Comparison of ENCODE assay signal across 8 cellular contexts in the genomic region with DNA sequence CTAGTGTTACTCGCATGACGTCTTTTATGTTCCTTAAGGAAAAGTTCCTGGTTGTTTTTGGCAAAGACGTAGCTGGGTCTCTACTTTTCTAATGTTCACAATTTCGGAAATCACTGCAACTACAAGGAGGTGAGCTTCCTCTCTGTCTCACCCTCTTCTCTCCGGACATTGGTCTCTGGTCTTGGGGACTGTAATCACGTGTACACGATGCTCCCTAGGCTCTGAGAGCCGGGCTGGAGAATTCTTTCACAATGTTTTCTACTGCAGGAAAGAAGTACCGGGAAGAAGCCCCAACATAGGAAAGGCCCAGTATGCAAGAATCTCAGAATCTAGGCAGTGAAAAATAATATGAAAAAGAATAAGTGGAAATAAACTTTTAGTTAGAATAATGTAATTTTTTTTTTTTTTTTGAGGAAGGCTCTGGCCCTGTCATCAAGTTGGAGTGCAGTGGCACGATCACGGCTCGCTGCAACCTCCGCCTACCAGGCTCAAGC. TPM values are rescaled to one million over a fixed set of nuclear protein-coding genes. Genes with fewer than 3 reads are reported as not detected.
DNase-seq lines count a peak whose midpoint lies in the region; ATAC-seq, FAIRE-seq and TF ChIP-seq lines count a peak whose summit lies in the region.

No MANE protein-coding gene starts in this region.

- no peak for TF ChIP-seq RAD21 in K562 (CRISPR knock-in tag; conservative IDR thresholded peaks at IDR 0.05 in 1 of 2, IDR thresholded peaks at IDR 0.05 in 1 of 2)

- TF ChIP-seq EP300 in K562 (IDR thresholded peaks at IDR 0.05; ENCODE audit: low read length): no peak

- peak overlapping the region; percentile 44 for H3K4me3 ChIP-seq in GM12864 (ENCODE audit: low read depth, low read length)
- peak overlapping the region; percentile 78 for H3K4me3 ChIP-seq in K562

- no peaks in the 10 kb centered on the region for H3K36me3 ChIP-seq in K562 (ENCODE audit: control insufficient read depth, insufficient read depth, low read length)

- no peaks in the 10 kb centered on the region for H3K79me2 ChIP-seq in K562 (ENCODE audit: control insufficient read depth, insufficient read depth, low read length)

- TF ChIP-seq POLR2A in K562 (conservative IDR thresholded peaks at IDR 0.05): no peak

- peaks cover 31 to 50% (median 47%) of the 10 kb centered on the region in 3 donors for H3K4me1 Mint-ChIP-seq in naive B cell

- no peaks in the 10 kb centered on the region for H3K9me3 ChIP-seq in K562 (replicated peaks; ENCODE audit: control insufficient read depth, insufficient read depth, low read depth, low read length)

- peak overlapping the region; percentile 71 for H3K4me2 ChIP-seq in K562 (ENCODE audit: insufficient read depth, low read length)

- H4K20me1 ChIP-seq in K562 (replicated peaks; ENCODE audit: control insufficient read depth, insufficient read depth, low read length): no peaks in the 10 kb centered on the region

- H3K9me1 ChIP-seq in K562 (ENCODE audit: control insufficient read depth, insufficient read depth, low read length): no peaks in the 10 kb centered on the region

- H3K27ac Mint-ChIP-seq in naive B cell: peak overlapping the region; percentile 69 to 100 (median 99)

- 19% methylated on average over 13 of the region's 13 CpGs for WGBS in K562 (ENCODE audit: insufficient coverage, low coverage, missing lambda C conversion rate)

- ATAC-seq in K562: no peak
- ATAC-seq in naive B cell (ENCODE audit: low read depth in 2 of 2): no peak
- no peak for ATAC-seq in omental fat pad (ENCODE audit: low FRiP score)
- ATAC-seq in HG03520 (IDR thresholded peaks at IDR 0.05; ENCODE audit: unreplicated experiment): no peak

- peak overlapping the region; percentile 50 to 84 for H3K9ac ChIP-seq in K562 (ENCODE audit: insufficient read depth in 1 of 2, low read depth in 2 of 2, low read length in 2 of 2)

- TF ChIP-seq CTCF in GM12864 (IDR thresholded peaks at IDR 0.05; ENCODE audit: low read depth, low read length, missing control alignments) (no peak), K562 (IDR thresholded peaks at IDR 0.05 in 2 of 3, conservative IDR thresholded peaks at IDR 0.05 in 1 of 3; ENCODE audit: insufficient read depth in 2 of 3, low read depth in 1 of 3, low read length in 3 of 3) (no peak), omental fat pad (IDR thresholded peaks at IDR 0.05) (no peak)

- H3K9me3 Mint-ChIP-seq in naive B cell: peaks cover 0 to 15% (median 4%) of the 10 kb centered on the region in 7 donors

- peaks cover 0 to 7% of the 10 kb centered on the region in 2 donors for H3K36me3 Mint-ChIP-seq in naive B cell

- H2AFZ ChIP-seq in K562 (ENCODE audit: low read depth, low read length): peak overlapping the region; percentile 86

- no peak for FAIRE-seq in K562 (lab: Jason Lieb, UNC)

- no peak for DNase-seq in GM12864 (ENCODE audit: low read depth)
- peak; percentile 13 to 67 for DNase-seq in NCI-H446 (lab: John Stamatoyannopoulos, UW)
- DNase-seq in K562 (ENCODE audit: extremely low read depth in 1 of 4, low spot score in 3 of 4): peak in 1 of 4 experiments; percentile 63
- no peak for DNase-seq in naive B cell
- no peak for DNase-seq in omental fat pad (ENCODE audit: low spot score)
- no peak for DNase-seq in DMS153 treated with DMSO at 0.1 percent for 48 hours (lab: John Stamatoyannopoulos, UW; ENCODE audit: unreplicated experiment)
- no peak for DNase-seq in NK-92 (lab: John Stamatoyannopoulos, UW; ENCODE audit: unreplicated experiment)

- H3K4me3 Mint-ChIP-seq in naive B cell: peak overlapping the region; percentile 86 to 100 (median 98)

- H3K27ac ChIP-seq in K562 (ENCODE audit: extremely low read depth, low read depth, low read length): peak overlapping the region; percentile 25; the same call in 2 of the 3 replicates

- CTCF ChIA-PET in K562 (lab: Yijun Ruan, JAX; ENCODE audit: low intra/inter-chr PET ratio): no interaction called here

- H3K4me1 ChIP-seq in K562 (replicated peaks in 1 of 2; ENCODE audit: control insufficient read depth in 2 of 2, insufficient read depth in 2 of 2, low read length in 2 of 2): peaks cover 5 to 8% of the 10 kb centered on the region in 2 experiments; a peak in 3 of 5 replicates

- peaks cover 0 to 11% (median 5%) of the 10 kb centered on the region in 3 donors for H3K27me3 Mint-ChIP-seq in naive B cell

- in situ Hi-C loops in K562 (cut with MboI): loop anchor here (25.0 kb wide), 2 partner anchors 277 to 698 kb away; no protein-coding TSS in a partner anchor

- H3K27me3 ChIP-seq in K562 (ENCODE audit: control insufficient read depth in 2 of 2, insufficient read depth in 2 of 2, low read length in 2 of 2): no peaks in the 10 kb centered on the region

- no TSS peak for BruUV-seq in K562 (replicated peaks; lab: Mats Ljungman, UMichigan)

- POLR2A ChIA-PET in K562 (lab: Yijun Ruan, JAX): interaction anchor here (0.5 to 7.7 kb wide), 8 partner anchors 9 to 192 kb away, joined by 3 to 183 read pairs (median 7); a partner anchor contains a TSS

- intact Hi-C loops in K562 (cut with micrococcal nuclease): no loop called here

TF ChIP-seq in K562, 482 proteins besides CTCF, POLR2A, EP300 and RAD21 (continues in another document):
- TF ChIP-seq, protein P1, sequence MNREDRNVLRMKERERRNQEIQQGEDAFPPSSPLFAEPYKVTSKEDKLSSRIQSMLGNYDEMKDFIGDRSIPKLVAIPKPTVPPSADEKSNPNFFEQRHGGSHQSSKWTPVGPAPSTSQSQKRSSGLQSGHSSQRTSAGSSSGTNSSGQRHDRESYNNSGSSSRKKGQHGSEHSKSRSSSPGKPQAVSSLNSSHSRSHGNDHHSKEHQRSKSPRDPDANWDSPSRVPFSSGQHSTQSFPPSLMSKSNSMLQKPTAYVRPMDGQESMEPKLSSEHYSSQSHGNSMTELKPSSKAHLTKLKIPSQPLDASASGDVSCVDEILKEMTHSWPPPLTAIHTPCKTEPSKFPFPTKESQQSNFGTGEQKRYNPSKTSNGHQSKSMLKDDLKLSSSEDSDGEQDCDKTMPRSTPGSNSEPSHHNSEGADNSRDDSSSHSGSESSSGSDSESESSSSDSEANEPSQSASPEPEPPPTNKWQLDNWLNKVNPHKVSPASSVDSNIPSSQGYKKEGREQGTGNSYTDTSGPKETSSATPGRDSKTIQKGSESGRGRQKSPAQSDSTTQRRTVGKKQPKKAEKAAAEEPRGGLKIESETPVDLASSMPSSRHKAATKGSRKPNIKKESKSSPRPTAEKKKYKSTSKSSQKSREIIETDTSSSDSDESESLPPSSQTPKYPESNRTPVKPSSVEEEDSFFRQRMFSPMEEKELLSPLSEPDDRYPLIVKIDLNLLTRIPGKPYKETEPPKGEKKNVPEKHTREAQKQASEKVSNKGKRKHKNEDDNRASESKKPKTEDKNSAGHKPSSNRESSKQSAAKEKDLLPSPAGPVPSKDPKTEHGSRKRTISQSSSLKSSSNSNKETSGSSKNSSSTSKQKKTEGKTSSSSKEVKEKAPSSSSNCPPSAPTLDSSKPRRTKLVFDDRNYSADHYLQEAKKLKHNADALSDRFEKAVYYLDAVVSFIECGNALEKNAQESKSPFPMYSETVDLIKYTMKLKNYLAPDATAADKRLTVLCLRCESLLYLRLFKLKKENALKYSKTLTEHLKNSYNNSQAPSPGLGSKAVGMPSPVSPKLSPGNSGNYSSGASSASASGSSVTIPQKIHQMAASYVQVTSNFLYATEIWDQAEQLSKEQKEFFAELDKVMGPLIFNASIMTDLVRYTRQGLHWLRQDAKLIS (CRISPR knock-in tag; IDR thresholded peaks at IDR 0.05): no peak
- no peak for TF ChIP-seq ARHGAP35 (IDR thresholded peaks at IDR 0.05; ENCODE audit: partially characterized antibody)

RNA-seq across cellular contexts. Expression of a gene that starts 13.5 kb away (rescaled TPM):
- total RNA-seq in K562 (2011; cell fraction: chromatin; rRNA removed; ENCODE audit: low replicate concordance): 6.4 and 7.7 TPM in 2 replicates
- 5.4 and 7.8 TPM in 2 replicates for total RNA-seq in K562 (2011; cell fraction: nucleolus; rRNA removed)
- 6.4 and 6.9 TPM in 2 replicates for total RNA-seq in K562 (2011; cell fraction: nucleoplasm; rRNA removed)
- total RNA-seq in K562 (2014; rRNA removed) (1.1 and 2.5 TPM in 2 replicates), K562 (2014; rRNA removed; fragmentation: Illumina TruSeq; extraction: Trizol) (2.1 and 3.3 TPM in 2 replicates), K562 (2015; rRNA removed; fragmentation: Illumina TruSeq; extraction: Trizol) (1.9 and 2.9 TPM in 2 replicates), K562 (2021) (2.1 and 2.9 TPM in 2 replicates), omental fat pad (not detected)
- polyA plus RNA-seq in K562 (2011; rRNA removed) (3.2 and 6.6 TPM in 2 replicates), K562 (2014; fragmentation: Illumina TruSeq; extraction: Trizol) (2.7 and 3.0 TPM in 2 replicates), K562 (2014; fragmentation: Nextera tagmentation; extraction: Ambion mirVana) (1 to 10 TPM; 1.0 to 1.3 TPM), K562 (2014; rRNA removed) (2.4 and 5.5 TPM in 2 replicates), naive B cell (ENCODE audit: low read depth in 6 of 6) (not detected)
- polyA plus RNA-seq in K562 (2011; cell fraction: cytosol; rRNA removed): 3.0 and 4.6 TPM in 2 replicates
- polyA plus RNA-seq in K562 (2011; cell fraction: nucleus; rRNA removed): 3.7 and 5.5 TPM in 2 replicates
- 2.9 and 4.8 TPM in 2 replicates for polyA plus RNA-seq in K562 (2012)
- 4.3 and 4.5 TPM in 2 replicates for polyA minus RNA-seq in K562 (2011; rRNA and poly(A)+ RNA removed)
- 0.73 and 2.8 TPM in 2 replicates for polyA minus RNA-seq in K562 (2011; cell fraction: cytosol; rRNA and poly(A)+ RNA removed)
- polyA minus RNA-seq in K562 (2011; cell fraction: nucleus; rRNA and poly(A)+ RNA removed): 2.3 and 2.7 TPM in 2 replicates

RNA-seq across cellular contexts. Expression of a gene that starts 38.6 kb away (rescaled TPM):
- total RNA-seq in K562 (2011; cell fraction: chromatin; rRNA removed; ENCODE audit: low replicate concordance): 1,167 and 1,393 TPM in 2 replicates
- total RNA-seq in K562 (2011; cell fraction: nucleolus; rRNA removed): 716 and 782 TPM in 2 replicates
- 756 and 864 TPM in 2 replicates for total RNA-seq in K562 (2011; cell fraction: nucleoplasm; rRNA removed)
- total RNA-seq in K562 (2014; rRNA removed): 202 and 226 TPM in 2 replicates
- total RNA-seq in K562 (2014; rRNA removed; fragmentation: Illumina TruSeq; extraction: Trizol): 278 and 307 TPM in 2 replicates
- 217 and 235 TPM in 2 replicates for total RNA-seq in K562 (2015; rRNA removed; fragmentation: Illumina TruSeq; extraction: Trizol)
- 257 and 263 TPM in 2 replicates for total RNA-seq in K562 (2021)
- polyA plus RNA-seq in K562 (2011; rRNA removed): 499 and 553 TPM in 2 replicates
- polyA plus RNA-seq in K562 (2011; cell fraction: cytosol; rRNA removed): 244 and 270 TPM in 2 replicates
- 1,140 and 1,617 TPM in 2 replicates for polyA plus RNA-seq in K562 (2011; cell fraction: nucleus; rRNA removed)
- 256 and 452 TPM in 2 replicates for polyA plus RNA-seq in K562 (2012)
- polyA plus RNA-seq in K562 (2014; fragmentation: Illumina TruSeq; extraction: Trizol): 253 and 295 TPM in 2 replicates
- 100 to 1,000 TPM; 120 to 237 TPM for polyA plus RNA-seq in K562 (2014; fragmentation: Nextera tagmentation; extraction: Ambion mirVana)
- polyA plus RNA-seq in K562 (2014; rRNA removed): 249 and 259 TPM in 2 replicates
- polyA minus RNA-seq in K562 (2011; rRNA and poly(A)+ RNA removed): 595 and 605 TPM in 2 replicates
- polyA minus RNA-seq in K562 (2011; cell fraction: cytosol; rRNA and poly(A)+ RNA removed): 116 and 223 TPM in 2 replicates
- 667 and 1,436 TPM in 2 replicates for polyA minus RNA-seq in K562 (2011; cell fraction: nucleus; rRNA and poly(A)+ RNA removed)
- polyA plus RNA-seq in naive B cell (ENCODE audit: low read depth in 6 of 6): 1,000 to 10,000 TPM; 2,524 to 6,933 (median 5,735) TPM
- 1,000 to 10,000 TPM; 1,118 to 3,262 (median 1,971) TPM for total RNA-seq in omental fat pad

Comparison
In these comparisons a context has a peak if more than half of its experiments do, and no peak if none do; other contexts are left out.
1. DNase-seq: peak in NCI-H446 (2 of 2); none in GM12864 (single experiment), naive B cell (single experiment), omental fat pad (single experiment), DMS153 treated with DMSO at 0.1 percent for 48 hours (single experiment) and NK-92 (single experiment).